ENCODE assay signal across 26 cellular contexts in the genomic region with DNA sequence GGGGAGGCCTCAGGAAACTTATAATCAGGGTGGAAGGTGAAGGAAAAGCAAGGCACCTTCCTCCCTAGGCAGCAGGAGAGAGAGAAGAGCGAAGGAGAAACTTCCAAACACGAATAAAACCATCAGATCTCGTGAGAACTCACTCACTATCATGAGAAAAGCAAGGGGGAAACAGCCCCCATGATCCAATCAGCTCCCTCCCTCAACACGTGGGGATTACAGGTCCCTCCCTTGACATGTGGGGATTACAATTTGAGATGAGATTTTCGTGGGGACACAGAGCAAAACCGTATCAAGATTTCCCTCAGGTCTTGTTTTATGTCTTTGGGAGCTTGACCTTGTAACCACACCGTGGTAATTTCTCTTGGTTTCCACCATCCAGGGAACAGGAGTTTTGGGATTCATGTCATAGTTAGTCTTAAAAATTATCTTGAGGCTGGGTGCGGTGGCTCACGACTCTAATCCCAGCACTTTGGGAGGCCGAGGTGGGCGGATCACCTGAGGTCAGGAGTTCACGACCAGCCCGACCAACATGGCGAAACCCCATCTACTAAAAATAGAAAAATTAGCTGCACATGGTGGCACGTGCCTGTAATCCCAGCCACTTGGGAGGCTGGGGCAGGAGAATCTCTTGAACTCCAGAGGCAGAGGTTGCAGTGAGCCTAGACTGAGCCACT. TPM values are rescaled to one million over a fixed set of nuclear protein-coding genes. Genes with fewer than 3 reads are reported as not detected.
A peak's percentile ranks its signal among the peaks of the same experiment; 100 is the strongest.
DNase-seq lines count a peak whose midpoint lies in the region; ATAC-seq and TF ChIP-seq lines count a peak whose summit lies in the region.
"Had no signal": no experiment of that assay in that cellular context is flagged by ENCODE, and none has a peak within 500 bp of the region (broad histone marks: within the 10 kb centered on the region; RNA-seq: fewer than 3 reads in every experiment).

No MANE protein-coding gene starts in this region.

- H3K4me1 Mint-ChIP-seq in activated naive CD4-positive, alpha-beta T cell treated with anti-CD3 and anti-CD28 coated beads, Interleukin-2, amount 50 U/mL, for 24 hours = no peaks in the 10 kb centered on the region

- H3K4me3 ChIP-seq in Karpas-422 (ENCODE audit: low read length) = no peak overlapping the region
- H3K4me3 ChIP-seq in fibroblast of villous mesenchyme (ENCODE audit: low read depth, low read length) = no peak overlapping the region
- H3K4me3 ChIP-seq: A549, GM12878 had no signal

- H3K4me3 Mint-ChIP-seq in activated naive CD4-positive, alpha-beta T cell treated with anti-CD3 and anti-CD28 coated beads, Interleukin-2, amount 50 U/mL, for 24 hours = no peak overlapping the region
- H3K4me3 Mint-ChIP-seq: B cell; CD4-positive, alpha-beta memory T cell; CD4-positive, CD25-positive, alpha-beta regulatory T cell; CD8-positive, alpha-beta memory T cell had no signal

- H3K27ac Mint-ChIP-seq in activated naive CD4-positive, alpha-beta T cell treated with anti-CD3 and anti-CD28 coated beads, Interleukin-2, amount 50 U/mL, for 24 hours = peak overlapping the region; percentile 51
- H3K27ac Mint-ChIP-seq: B cell; CD4-positive, CD25-positive, alpha-beta regulatory T cell had no signal

- H3K9me3 Mint-ChIP-seq in activated naive CD4-positive, alpha-beta T cell treated with anti-CD3 and anti-CD28 coated beads, Interleukin-2, amount 50 U/mL, for 24 hours = no peaks in the 10 kb centered on the region
- H3K9me3 Mint-ChIP-seq: CD4-positive, alpha-beta memory T cell; CD8-positive, alpha-beta memory T cell had no signal

- DNase-seq in activated naive CD4-positive, alpha-beta T cell treated with Interleukin-2 at 50 U/mL for 16 hours = no peak
- DNase-seq in Karpas-422 (no peak), NCI-H82 treated with DMSO at 0.1 percent for 48 hours (lab: John Stamatoyannopoulos, UW; ENCODE audit: unreplicated experiment) (peak; percentile 44), fibroblast of villous mesenchyme (ENCODE audit: low read depth) (peak; percentile 12), iPS-NIHi7 (ENCODE audit: extremely low spot score) (no peak), NCI-H446 treated with DMSO at 0.1 percent for 48 hours (lab: John Stamatoyannopoulos, UW) (no peak)
- DNase-seq: AML-193; C1 segment of cervical spinal cord; CD4-positive, alpha-beta memory T cell; CD4-positive, CD25-positive, alpha-beta regulatory T cell; CD8-positive, alpha-beta memory T cell; COR-L47; DMS 273 treated with DMSO at 0.1 percent for 48 hours; DMS153; DMS53; DMS79; DND-41; EL; GDM1 had no signal

- no peak for ATAC-seq in activated CD4-positive, CD25-positive, alpha-beta regulatory T cell treated with anti-CD3 and anti-CD28 coated beads, Interleukin-2, amount 50 U/mL, for 24 hours
- ATAC-seq: A549, GM12878 had no signal

- H4K20me1 ChIP-seq in Karpas-422 (ENCODE audit: insufficient read depth, low read depth, low read length) = no peaks in the 10 kb centered on the region

- H3K27ac ChIP-seq in Karpas-422 (ENCODE audit: low read length) = no peak overlapping the region
- H3K27ac ChIP-seq: 22Rv1, A549 had no signal

- no peak overlapping the region for H3K4me2 ChIP-seq in Karpas-422 (ENCODE audit: low read depth, low read length, poor library complexity, severe bottlenecking)
- H3K4me2 ChIP-seq: A549 had no signal

- no peaks in the 10 kb centered on the region for H3K9me3 ChIP-seq in Karpas-422 (ENCODE audit: low read length)
- H3K9me3 ChIP-seq: A549 had no signal

- H2AFZ ChIP-seq in Karpas-422 (ENCODE audit: low read length) = 0 out of 2 replicates have a peak overlapping the region, but pooled peaks have one; percentile 36

- no peaks in the 10 kb centered on the region for H3K27me3 ChIP-seq in Karpas-422 (ENCODE audit: low read length)

- no peak for TF ChIP-seq CTCF in fibroblast of villous mesenchyme (IDR thresholded peaks at IDR 0.05; ENCODE audit: insufficient read depth, low read depth, low read length)

- no peaks in the 10 kb centered on the region for H3K36me3 Mint-ChIP-seq in activated naive CD4-positive, alpha-beta T cell treated with anti-CD3 and anti-CD28 coated beads, Interleukin-2, amount 50 U/mL, for 24 hours
- H3K36me3 Mint-ChIP-seq: CD14-positive monocyte; CD4-positive, alpha-beta memory T cell; CD4-positive, CD25-positive, alpha-beta regulatory T cell had no signal

- H3K9me2 ChIP-seq in Karpas-422 (replicated peaks; ENCODE audit: insufficient read depth, low read length) = no peaks in the 10 kb centered on the region

- no peak overlapping the region for H3K9ac ChIP-seq in Karpas-422 (ENCODE audit: low read length)

- peaks cover 22% of the 10 kb centered on the region for H3K4me1 ChIP-seq in Karpas-422 (ENCODE audit: low read length)
- H3K4me1 ChIP-seq: A549 had no signal

- no peaks in the 10 kb centered on the region for H3K36me3 ChIP-seq in Karpas-422 (ENCODE audit: insufficient read depth, low read length)

- no peaks in the 10 kb centered on the region for H3K79me2 ChIP-seq in Karpas-422 (ENCODE audit: low read length)

- peaks cover 2% of the 10 kb centered on the region for H3K27me3 Mint-ChIP-seq in activated naive CD4-positive, alpha-beta T cell treated with anti-CD3 and anti-CD28 coated beads, Interleukin-2, amount 50 U/mL, for 24 hours

RNA-seq across cellular contexts. Expression of gene NBPF3, which starts 47.2 kb away (rescaled TPM):
- 3.6 and 5.3 TPM in 2 replicates for total RNA-seq in Karpas-422 (2014; rRNA removed; shearing (Covaris generic); ENCODE audit: low replicate concordance)
- 28.3 and 36.7 TPM in 2 replicates for total RNA-seq in fibroblast of villous mesenchyme

Comparison
In these comparisons a context has a peak if more than half of its experiments do, and no peak if none do; other contexts are left out.
1. DNase-seq: peak in NCI-H82 treated with DMSO at 0.1 percent for 48 hours (single experiment) and fibroblast of villous mesenchyme (single experiment); none in activated naive CD4-positive, alpha-beta T cell treated with Interleukin-2 at 50 U/mL for 16 hours (single experiment), Karpas-422 (single experiment), iPS-NIHi7 (single experiment) and NCI-H446 treated with DMSO at 0.1 percent for 48 hours (single experiment).